9 cellular contexts compared by ENCODE assay signal in the genomic region with DNA sequence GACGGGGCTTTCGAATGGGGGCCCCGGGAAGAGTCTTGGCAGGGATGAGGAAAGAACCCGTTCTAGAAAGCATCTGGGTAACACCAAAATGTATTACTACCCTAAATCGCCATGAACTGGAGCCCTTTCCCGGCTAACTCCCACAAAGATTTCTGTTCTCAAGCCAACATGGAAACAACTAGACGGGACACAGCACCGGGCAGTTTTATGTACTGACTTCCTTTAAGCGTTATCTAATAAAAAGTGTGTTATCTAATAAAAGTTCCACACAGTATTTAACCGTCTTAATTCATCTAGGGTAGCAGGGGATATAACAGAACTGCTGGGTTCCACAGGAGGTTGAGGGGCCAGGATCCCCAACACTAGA. TPM values are rescaled to one million over a fixed set of nuclear protein-coding genes. Genes with fewer than 3 reads are reported as not detected.
DNase-seq lines count a peak whose midpoint lies in the region; FAIRE-seq and TF ChIP-seq lines count a peak whose summit lies in the region.
"Had no signal": no experiment of that assay in that cellular context is flagged by ENCODE, and none has a peak within 500 bp of the region (broad histone marks: within the 10 kb centered on the region; RNA-seq: fewer than 3 reads in every experiment).

No MANE protein-coding gene starts in this region.

- no peak for TF ChIP-seq CTCF in Peyer's patch (IDR thresholded peaks at IDR 0.05)
- TF ChIP-seq CTCF in neural crest cell (conservative IDR thresholded peaks at IDR 0.05): no peak

- peaks cover 36 to 79% (median 63%) of the 10 kb centered on the region in 11 experiments for H3K36me3 ChIP-seq in BLaER1 treated with 17β-estradiol and CSF1 and Interleukin-3, amounts not matched to agents 10 nM and 100 nM
- peaks cover 0 to 30% (median 0%) of the 10 kb centered on the region in 3 donors for H3K36me3 ChIP-seq in Peyer's patch

- peaks cover 13% of the 10 kb centered on the region for H3K36me3 Mint-ChIP-seq in neural crest cell (ENCODE audit: low read depth)

- no peak overlapping the region for H3K4me3 Mint-ChIP-seq in neural crest cell

- peak overlapping the region; percentile 79 to 97 (median 91) for H3K4me2 ChIP-seq in BLaER1 treated with 17β-estradiol and CSF1 and Interleukin-3, amounts not matched to agents 10 nM and 100 nM

- H3K27ac ChIP-seq in BLaER1 treated with 17β-estradiol and CSF1 and Interleukin-3, amounts not matched to agents 10 nM and 100 nM: peak overlapping the region; percentile 72 to 86 (median 80)
- peak overlapping the region; percentile 84 to 94 (median 86) for H3K27ac ChIP-seq in Peyer's patch

- H3K4me1 ChIP-seq in BLaER1 treated with 17β-estradiol and CSF1 and Interleukin-3, amounts not matched to agents 10 nM and 100 nM: peaks cover 43 to 53% (median 45%) of the 10 kb centered on the region in 10 experiments
- peaks cover 2 to 18% (median 6%) of the 10 kb centered on the region in 4 donors for H3K4me1 ChIP-seq in Peyer's patch

- no peak for FAIRE-seq in urothelium cell line (lab: Jason Lieb, UNC)
- no peak for FAIRE-seq in RCC 7860 (lab: Jason Lieb, UNC)
- FAIRE-seq: TTC549 had no signal

- peaks cover 0 to 42% (median 0%) of the 10 kb centered on the region in 11 experiments; a peak in 3 of 22 replicates for H4K20me1 ChIP-seq in BLaER1 treated with 17β-estradiol and CSF1 and Interleukin-3, amounts not matched to agents 10 nM and 100 nM

- H3K9ac ChIP-seq in BLaER1 treated with 17β-estradiol and CSF1 and Interleukin-3, amounts not matched to agents 10 nM and 100 nM: peak overlapping the region; percentile 70 to 81 (median 79)

- peak overlapping the region; percentile 33 to 67 (median 56); a peak in 19 of 20 replicates for H3K4me3 ChIP-seq in BLaER1 treated with 17β-estradiol and CSF1 and Interleukin-3, amounts not matched to agents 10 nM and 100 nM
- H3K4me3 ChIP-seq in Peyer's patch: peak overlapping the region; percentile 36 to 60 (median 52)

- no peaks in the 10 kb centered on the region for H3K27me3 Mint-ChIP-seq in neural crest cell (ENCODE audit: low read depth)

- no peaks in the 10 kb centered on the region for H3K27me3 ChIP-seq in BLaER1 treated with 17β-estradiol and CSF1 and Interleukin-3, amounts not matched to agents 10 nM and 100 nM
- no peaks in the 10 kb centered on the region for H3K27me3 ChIP-seq in Peyer's patch

- no peak for TF ChIP-seq POLR2A in Peyer's patch (IDR thresholded peaks at IDR 0.05)
- no peak for TF ChIP-seq POLR2A in erythroblast (IDR thresholded peaks at IDR 0.05; ENCODE audit: low read length)

- no peaks in the 10 kb centered on the region for H3K4me1 Mint-ChIP-seq in neural crest cell

- peak overlapping the region; percentile 75 for H3K27ac Mint-ChIP-seq in neural crest cell (ENCODE audit: unreplicated experiment)

- no peaks in the 10 kb centered on the region for H3K9me3 Mint-ChIP-seq in neural crest cell

- no peak for DNase-seq in Peyer's patch
- peak; percentile 49 to 52 for DNase-seq in erythroblast (lab: John Stamatoyannopoulos, UW)
- no peak for DNase-seq in neural crest cell (ENCODE audit: low read depth, low spot score)
- no peak for DNase-seq in MV-4-11 (lab: John Stamatoyannopoulos, UW)
- no peak for DNase-seq in Ammon's horn (ENCODE audit: low spot score)
- no peak for DNase-seq in urothelium cell line (ENCODE audit: low spot score)
- DNase-seq in RCC 7860 (ENCODE audit: low spot score): no peak

- no peaks in the 10 kb centered on the region; a peak in 1 of 22 replicates for H3K9me3 ChIP-seq in BLaER1 treated with 17β-estradiol and CSF1 and Interleukin-3, amounts not matched to agents 10 nM and 100 nM (replicated peaks in 1 of 11)
- no peaks in the 10 kb centered on the region for H3K9me3 ChIP-seq in Peyer's patch

RNA-seq across cellular contexts. Expression of a gene that starts 0.3 kb away (rescaled TPM):
- 10 to 100 TPM in 1 of 4 donors, 1 to 10 TPM in 3; 4.4 to 24.8 (median 5.3) TPM for total RNA-seq in Peyer's patch
- total RNA-seq in neural crest cell: 9.2 and 9.8 TPM in 2 replicates

Comparison
In these comparisons a context has a peak if more than half of its experiments do, and no peak if none do; other contexts are left out.
1. DNase-seq: peak in erythroblast (2 of 2); none in Peyer's patch (0 of 3), neural crest cell (single experiment), MV-4-11 (single experiment), Ammon's horn (single experiment), urothelium cell line (single experiment) and RCC 7860 (single experiment).